Comparison of ENCODE assay signal across 1 cellular context in genomic region chr13:72808917-72809500, GRCh38.
TF ChIP-seq lines count a peak whose summit lies in the region.

No MANE protein-coding gene starts in this region.

TF ChIP-seq in K562, 482 proteins besides CTCF, POLR2A, EP300 and RAD21:
- TF ChIP-seq STAT6 (CRISPR knock-in tag; IDR thresholded peaks at IDR 0.05) = no peak
- TF ChIP-seq ZFX (CRISPR knock-in tag; IDR thresholded peaks at IDR 0.05) = no peak
- no peak for TF ChIP-seq MAZ (CRISPR knock-in tag; conservative IDR thresholded peaks at IDR 0.05 in 1 of 2, IDR thresholded peaks at IDR 0.05 in 1 of 2)
- TF ChIP-seq ZBTB40 (IDR thresholded peaks at IDR 0.05) = no peak
- no peak for TF ChIP-seq ZBTB40 (CRISPR knock-in tag; IDR thresholded peaks at IDR 0.05)
- peak; percentile 89 for TF ChIP-seq ZNF384 (IDR thresholded peaks at IDR 0.05; ENCODE audit: low read depth, low read length)
- TF ChIP-seq ZNF644 (tag; IDR thresholded peaks at IDR 0.05; ENCODE audit: low read depth) = no peak
- TF ChIP-seq ZBTB12 (CRISPR knock-in tag; IDR thresholded peaks at IDR 0.05) = no peak
